In the genomic region with DNA sequence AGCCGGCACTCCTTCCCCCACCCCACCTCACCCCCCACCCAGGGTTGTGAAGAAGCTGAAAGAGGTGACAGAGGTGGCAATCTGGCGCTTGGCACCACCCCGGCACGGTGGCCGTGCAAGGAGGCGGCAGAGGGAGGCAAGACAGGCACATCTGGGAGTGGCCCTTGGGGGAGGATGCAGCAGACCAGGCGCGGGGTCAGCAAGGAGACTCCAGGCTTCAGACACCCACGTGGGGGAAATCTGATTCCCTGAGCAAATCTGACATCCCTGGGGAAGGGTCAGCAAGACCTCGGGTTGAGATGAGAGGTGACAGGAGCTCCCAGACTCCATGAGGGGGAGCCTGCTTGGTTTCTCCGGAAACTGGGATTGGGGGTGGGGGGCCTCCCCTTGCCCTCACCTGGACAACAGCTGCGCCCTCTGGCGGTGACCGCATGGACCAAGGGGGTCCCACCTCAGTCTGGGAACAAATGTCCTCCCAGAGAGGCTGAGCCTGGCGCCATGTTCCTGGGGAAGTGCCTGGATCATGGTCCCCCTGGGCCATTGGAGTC, we compare ENCODE assay signal across 1 cellular context.
TF ChIP-seq lines count a peak whose summit lies in the region.

No MANE protein-coding gene starts in this region.

TF ChIP-seq in H1, 55 proteins besides CTCF, POLR2A, EP300 and RAD21:
- TF ChIP-seq SAP30 (IDR thresholded peaks at IDR 0.05; ENCODE audit: insufficient read depth, insufficient replicate concordance, low read length) = peak; percentile 75
- TF ChIP-seq SP4 (IDR thresholded peaks at IDR 0.05; ENCODE audit: low read length) = 0 out of 2 replicates have a peak, but pooled peaks have one; percentile 40
- no peak for TF ChIP-seq RXRA (IDR thresholded peaks at IDR 0.05; ENCODE audit: insufficient read depth, low read depth, low read length)
- no peak for TF ChIP-seq JUND (IDR thresholded peaks at IDR 0.05; ENCODE audit: low read length)
- no peak for TF ChIP-seq KDM5A (IDR thresholded peaks at IDR 0.05; ENCODE audit: low read length)
- TF ChIP-seq TEAD4 (IDR thresholded peaks at IDR 0.05; ENCODE audit: low read depth, low read length) = no peak
- TF ChIP-seq PHF8 (conservative IDR thresholded peaks at IDR 0.05; ENCODE audit: low read depth, low read length) = no peak
- peak; percentile 29; the same call in 1 of the 2 replicates for TF ChIP-seq POLR2AphosphoS5 (IDR thresholded peaks at IDR 0.05; ENCODE audit: low read depth, low read length)
- TF ChIP-seq GABPA (IDR thresholded peaks at IDR 0.05; ENCODE audit: borderline replicate concordance, insufficient read depth, low read length) = peak; percentile 66; the same call in 1 of the 2 replicates
- peak; percentile 38; the same call in 1 of the 2 replicates for TF ChIP-seq TAF1 (IDR thresholded peaks at IDR 0.05; ENCODE audit: low read depth, low read length)
- no peak for TF ChIP-seq CBX5 (IDR thresholded peaks at IDR 0.05; ENCODE audit: low read depth, low read length)
- TF ChIP-seq, protein P1, sequence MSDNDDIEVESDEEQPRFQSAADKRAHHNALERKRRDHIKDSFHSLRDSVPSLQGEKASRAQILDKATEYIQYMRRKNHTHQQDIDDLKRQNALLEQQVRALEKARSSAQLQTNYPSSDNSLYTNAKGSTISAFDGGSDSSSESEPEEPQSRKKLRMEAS (IDR thresholded peaks at IDR 0.05) = peak; percentile 78
- peak; percentile 59; the same call in 1 of the 2 replicates for TF ChIP-seq CHD2 (IDR thresholded peaks at IDR 0.05; ENCODE audit: low read length)
- peak; percentile 73; the same call in 1 of the 2 replicates for TF ChIP-seq TCF12 (IDR thresholded peaks at IDR 0.05; ENCODE audit: low read depth, low read length)
- TF ChIP-seq CTBP2 (IDR thresholded peaks at IDR 0.05; ENCODE audit: borderline replicate concordance, insufficient read depth, insufficient read length, low read length) = peak; percentile 46
- TF ChIP-seq YY1 (IDR thresholded peaks at IDR 0.05; ENCODE audit: low read depth, low read length) = peak; percentile 86
- TF ChIP-seq RFX5 (IDR thresholded peaks at IDR 0.05; ENCODE audit: borderline replicate concordance, low read depth, low read length) = no peak
- no peak for TF ChIP-seq HDAC2 (IDR thresholded peaks at IDR 0.05; ENCODE audit: borderline replicate concordance in 1 of 2, low read depth in 2 of 2, low read length in 2 of 2)
- peak; percentile 33 for TF ChIP-seq TAF7 (optimal IDR thresholded peaks at IDR 0.05; ENCODE audit: borderline replicate concordance, low read depth, low read length)
- TF ChIP-seq SIN3A (conservative IDR thresholded peaks at IDR 0.05 in 1 of 2, IDR thresholded peaks at IDR 0.05 in 1 of 2; ENCODE audit: low read depth in 1 of 2, low read length in 2 of 2) = peak; percentile 83 to 84; a peak in 3 of 4 replicates
- TF ChIP-seq TBP (IDR thresholded peaks at IDR 0.05; ENCODE audit: low read depth, low read length) = peak; percentile 23; the same call in 1 of the 2 replicates
- peak; percentile 28 for TF ChIP-seq NANOG (IDR thresholded peaks at IDR 0.05; ENCODE audit: insufficient read depth, low read depth, low read length, poor library complexity, severe bottlenecking)
TF ChIP-seq in H1: peak in this region for 14.
